22 cellular contexts compared by ENCODE assay signal in genomic region chrX:46169808-46170207, GRCh38.
"Had no signal": no experiment of that assay in that cellular context is flagged by ENCODE, and none has a peak within 500 bp of the region (broad histone marks: within the 10 kb centered on the region; RNA-seq: fewer than 3 reads in every experiment).

No MANE protein-coding gene starts in this region.

- H3K27me3 ChIP-seq: colonic mucosa, Peyer's patch had no signal

- H3K27ac ChIP-seq: colonic mucosa, Peyer's patch had no signal

- H3K36me3 ChIP-seq: colonic mucosa, Peyer's patch had no signal

- ATAC-seq: activated CD4-positive, CD25-positive, alpha-beta regulatory T cell treated with anti-CD3 and anti-CD28 coated beads, Interleukin-2, amount 50 U/mL, for 24 hours; activated CD8-positive, alpha-beta T cell treated with anti-CD3 and anti-CD28 coated beads for 36 hours; activated T-cell treated with anti-CD3 and anti-CD28 coated beads, Interleukin-2, amount 50 U/mL, for 72 hours had no signal

- H3K9me3 ChIP-seq: colonic mucosa, Peyer's patch had no signal

- H3K4me3 ChIP-seq: colonic mucosa, Peyer's patch had no signal

- DNase-seq: activated CD4-positive, alpha-beta T cell treated with anti-CD3 and anti-CD28 coated beads for 4 hours; activated CD8-positive, alpha-beta memory T cell treated with anti-CD3 and anti-CD28 coated beads, Interleukin-2, amount 50 U/mL, for 4 hours; activated CD8-positive, alpha-beta T cell treated with anti-CD3 and anti-CD28 coated beads for 36 hours; activated naive CD4-positive, alpha-beta T cell treated with anti-CD3 and anti-CD28 coated beads, Interleukin-2, amount 50 U/mL, for 16 hours; activated naive CD8-positive, alpha-beta T cell treated with anti-CD3 and anti-CD28 coated beads, Interleukin-2, amount 10 ng/mL, durations not matched to agents 7 days and 5 days; activated T-cell treated with anti-CD3 and anti-CD28 coated beads, Interleukin-2, amount 50 U/mL, for 72 hours; aorta; colonic mucosa; MM.1S; NCI-H1105 treated with DMSO at 0.1 percent for 48 hours; NCI-H1436 treated with DMSO at 0.1 percent for 48 hours; NCI-H187 treated with DMSO at 0.1 percent for 48 hours; NCI-H2081 treated with DMSO at 0.1 percent for 48 hours; NCI-H2171; NCI-H2227 treated with DMSO at 0.1 percent for 48 hours; NCI-H526 treated with DMSO at 0.1 percent for 48 hours; NCI-H82; OCI-M1; Peyer's patch; SIG-M5; T-helper 1 cell had no signal

- H3K4me1 ChIP-seq: colonic mucosa, Peyer's patch had no signal
